In genomic region chr1:109653286-109653685, GRCh38 we compare ENCODE assay signal across 23 cellular contexts. TPM values are rescaled to one million over a fixed set of nuclear protein-coding genes. Genes with fewer than 3 reads are reported as not detected.
DNase-seq lines count a peak whose midpoint lies in the region; ATAC-seq, FAIRE-seq and TF ChIP-seq lines count a peak whose summit lies in the region.
"Had no signal": no experiment of that assay in that cellular context is flagged by ENCODE, and none has a peak within 500 bp of the region (broad histone marks: within the 10 kb centered on the region; RNA-seq: fewer than 3 reads in every experiment).

No MANE protein-coding gene starts in this region.

- DNase-seq in natural killer cell (no peak), SK-N-SH (no peak), esophagus muscularis mucosa (ENCODE audit: extremely low spot score) (peak; percentile 10), pancreas (no peak), heart right ventricle (no peak)
- DNase-seq in natural killer cell treated with Interleukin-12 subunit alpha and Interleukin-12 subunit beta and Interleukin-15 and Interleukin-18, amount 100 ng/mL, for 72 hours (ENCODE audit: low spot score) = no peak
- no peak for DNase-seq in stimulated activated CD8-positive, alpha-beta memory T cell treated with anti-CD3 and anti-CD28 coated beads, Interleukin-4, amount 100 ng/mL, for 48 hours
- no peak for DNase-seq in naive thymus-derived CD4-positive, alpha-beta T cell
- DNase-seq: Caco-2, DMS153, EL, GM23248, IMR-90, NCI-H1105, NCI-H1694 treated with DMSO at 0.1 percent for 48 hours, NCI-H2107, NCI-H748 treated with DMSO at 0.1 percent for 48 hours had no signal

- H3K4me1 Mint-ChIP-seq in natural killer cell = peaks cover 16 to 24% of the 10 kb centered on the region in 2 donors
- H3K4me1 Mint-ChIP-seq in natural killer cell treated with Interleukin-12 subunit alpha and Interleukin-12 subunit beta and Interleukin-15 and Interleukin-18, amount 100 ng/mL, for 72 hours (ENCODE audit: low read depth in 2 of 2) = peaks cover 14 to 16% of the 10 kb centered on the region in 2 donors
- peaks cover 10 to 32% (median 24%) of the 10 kb centered on the region in 7 donors for H3K4me1 Mint-ChIP-seq in naive thymus-derived CD4-positive, alpha-beta T cell

- no peak for TF ChIP-seq RAD21 in SK-N-SH (IDR thresholded peaks at IDR 0.05; ENCODE audit: low read length)

- peak overlapping the region; percentile 1; the same call in 1 of the 2 replicates for H3K4me2 ChIP-seq in SK-N-SH

- H3K9me3 ChIP-seq in SK-N-SH (no peaks in the 10 kb centered on the region), esophagus muscularis mucosa (no peaks in the 10 kb centered on the region), pancreas (no peaks in the 10 kb centered on the region), heart right ventricle (no peaks in the 10 kb centered on the region)
- no peaks in the 10 kb centered on the region for H3K9me3 ChIP-seq in naive thymus-derived CD4-positive, alpha-beta T cell (ENCODE audit: control insufficient read depth in 2 of 3, low read length in 3 of 3)
- H3K9me3 ChIP-seq: Caco-2 had no signal

- H3K9ac ChIP-seq in SK-N-SH = no peak overlapping the region
- H3K9ac ChIP-seq: GM23248 had no signal

- H3K9me3 Mint-ChIP-seq in natural killer cell = no peaks in the 10 kb centered on the region
- no peaks in the 10 kb centered on the region for H3K9me3 Mint-ChIP-seq in natural killer cell treated with Interleukin-12 subunit alpha and Interleukin-12 subunit beta and Interleukin-15 and Interleukin-18, amount 100 ng/mL, for 72 hours
- H3K9me3 Mint-ChIP-seq in naive thymus-derived CD4-positive, alpha-beta T cell = no peaks in the 10 kb centered on the region

- peaks cover 15 to 30% of the 10 kb centered on the region in 2 experiments for H3K4me1 ChIP-seq in SK-N-SH (ENCODE audit: control insufficient read depth in 1 of 2, insufficient read depth in 2 of 2, low read depth in 1 of 2, low read length in 1 of 2)
- peaks cover 17 to 28% (median 23%) of the 10 kb centered on the region in 4 donors for H3K4me1 ChIP-seq in esophagus muscularis mucosa
- H3K4me1 ChIP-seq in pancreas = peaks cover 0 to 6% (median 5%) of the 10 kb centered on the region in 3 donors
- H3K4me1 ChIP-seq in heart right ventricle = peaks cover 0 to 30% (median 11%) of the 10 kb centered on the region in 9 donors
- H3K4me1 ChIP-seq in naive thymus-derived CD4-positive, alpha-beta T cell (ENCODE audit: control insufficient read depth in 2 of 2, insufficient read depth in 2 of 2, low read length in 2 of 2) = peaks cover 6 to 9% of the 10 kb centered on the region in 2 donors
- H3K4me1 ChIP-seq: Caco-2 had no signal

- no peak for TF ChIP-seq CTCF in natural killer cell (IDR thresholded peaks at IDR 0.05)
- TF ChIP-seq CTCF in SK-N-SH (IDR thresholded peaks at IDR 0.05) = no peak
- TF ChIP-seq CTCF in esophagus muscularis mucosa (IDR thresholded peaks at IDR 0.05) = no peak
- TF ChIP-seq CTCF in pancreas (IDR thresholded peaks at IDR 0.05) = no peak
- TF ChIP-seq CTCF in heart right ventricle (IDR thresholded peaks at IDR 0.05) = no peak

- no peaks in the 10 kb centered on the region for H3F3A ChIP-seq in SK-N-SH (replicated peaks; ENCODE audit: insufficient read depth)

- no peaks in the 10 kb centered on the region for H4K20me1 ChIP-seq in SK-N-SH (ENCODE audit: insufficient read depth)

- peak overlapping the region; percentile 3 for H3K4me3 Mint-ChIP-seq in natural killer cell
- H3K4me3 Mint-ChIP-seq in natural killer cell treated with Interleukin-12 subunit alpha and Interleukin-12 subunit beta and Interleukin-15 and Interleukin-18, amount 100 ng/mL, for 72 hours = no peak overlapping the region
- H3K4me3 Mint-ChIP-seq in naive thymus-derived CD4-positive, alpha-beta T cell = peak overlapping the region in 2 of 10 donors; percentile 51 to 94

- H3K79me2 ChIP-seq in SK-N-SH (ENCODE audit: insufficient read depth) = no peaks in the 10 kb centered on the region

- no peaks in the 10 kb centered on the region for H3K27me3 ChIP-seq in SK-N-SH (ENCODE audit: insufficient read depth)
- no peaks in the 10 kb centered on the region for H3K27me3 ChIP-seq in esophagus muscularis mucosa
- H3K27me3 ChIP-seq in pancreas = no peaks in the 10 kb centered on the region
- no peaks in the 10 kb centered on the region for H3K27me3 ChIP-seq in heart right ventricle
- H3K27me3 ChIP-seq in naive thymus-derived CD4-positive, alpha-beta T cell (ENCODE audit: control insufficient read depth in 2 of 2, insufficient read depth in 2 of 2, low read length in 2 of 2) = no peaks in the 10 kb centered on the region

- H3K36me3 ChIP-seq in SK-N-SH (replicated peaks in 1 of 2; ENCODE audit: control insufficient read depth in 1 of 2, insufficient read depth in 2 of 2, low read length in 1 of 2) (no peaks in the 10 kb centered on the region), esophagus muscularis mucosa (peaks cover 0 to 10% (median 4%) of the 10 kb centered on the region in 4 donors), pancreas (no peaks in the 10 kb centered on the region), heart right ventricle (peaks cover 0 to 6% (median 0%) of the 10 kb centered on the region in 9 donors)
- H3K36me3 ChIP-seq in naive thymus-derived CD4-positive, alpha-beta T cell (ENCODE audit: control insufficient read depth in 2 of 3, insufficient read depth in 3 of 3, low read length in 3 of 3) = peaks cover 0 to 5% (median 0%) of the 10 kb centered on the region in 3 experiments

- 23% methylated on average over 2 of the region's 2 CpGs for WGBS in SK-N-SH (ENCODE audit: low lambda C conversion rate)
- WGBS in esophagus muscularis mucosa = 76% methylated on average over 2 of the region's 2 CpGs
- 46 to 54% methylated on average over 2 of the region's 2 CpGs for WGBS in pancreas, 2 donors
- 87 to 92% methylated on average over 2 of the region's 2 CpGs for WGBS in heart right ventricle, 2 donors

- TF ChIP-seq POLR2A in esophagus muscularis mucosa (IDR thresholded peaks at IDR 0.05; ENCODE audit: low read depth) = no peak

- intact Hi-C loops in natural killer cell (cut with micrococcal nuclease) = no loop called here
- intact Hi-C loops in esophagus muscularis mucosa (cut with DNase I) = loop anchor here (10.0 kb wide), 1 partner anchor 262 kb away; the partner anchor contains the start of gene CSF1
- intact Hi-C loops in pancreas (cut with DNase I) = no loop called here
- intact Hi-C loops in heart right ventricle (cut with DNase I) = loop anchor here in 1 of 10 donors (10.0 kb wide), 1 partner anchor 332 kb away; the partner anchor contains the start of gene AHCYL1
- intact Hi-C loops in naive thymus-derived CD4-positive, alpha-beta T cell (cut with micrococcal nuclease) = no loop called here

- H3K9me2 ChIP-seq in SK-N-SH = no peaks in the 10 kb centered on the region

- ATAC-seq in natural killer cell (no peak), pancreas (no peak), heart right ventricle (no peak)
- no peak for ATAC-seq in natural killer cell treated with Interleukin-12 subunit alpha and Interleukin-12 subunit beta and Interleukin-15 and Interleukin-18, amount 100 ng/mL, for 72 hours
- no peak for ATAC-seq in naive thymus-derived CD4-positive, alpha-beta T cell
- ATAC-seq: HCT116 had no signal

- H3K36me3 Mint-ChIP-seq in natural killer cell = no peaks in the 10 kb centered on the region
- no peaks in the 10 kb centered on the region for H3K36me3 Mint-ChIP-seq in natural killer cell treated with Interleukin-12 subunit alpha and Interleukin-12 subunit beta and Interleukin-15 and Interleukin-18, amount 100 ng/mL, for 72 hours
- peaks cover 0 to 1% (median 0%) of the 10 kb centered on the region in 5 donors for H3K36me3 Mint-ChIP-seq in naive thymus-derived CD4-positive, alpha-beta T cell

- peaks cover 11 to 25% of the 10 kb centered on the region in 2 donors for H3K27me3 Mint-ChIP-seq in natural killer cell (ENCODE audit: low read depth in 2 of 2)
- H3K27me3 Mint-ChIP-seq in natural killer cell treated with Interleukin-12 subunit alpha and Interleukin-12 subunit beta and Interleukin-15 and Interleukin-18, amount 100 ng/mL, for 72 hours = peaks cover 5 to 18% of the 10 kb centered on the region in 2 donors
- peaks cover 0 to 38% (median 3%) of the 10 kb centered on the region in 5 donors for H3K27me3 Mint-ChIP-seq in naive thymus-derived CD4-positive, alpha-beta T cell

- H3K27ac Mint-ChIP-seq in natural killer cell = no peak overlapping the region
- H3K27ac Mint-ChIP-seq in natural killer cell treated with Interleukin-12 subunit alpha and Interleukin-12 subunit beta and Interleukin-15 and Interleukin-18, amount 100 ng/mL, for 72 hours = no peak overlapping the region
- peak overlapping the region in 1 of 9 donors; percentile 36 for H3K27ac Mint-ChIP-seq in naive thymus-derived CD4-positive, alpha-beta T cell

- no peak overlapping the region for H2AFZ ChIP-seq in SK-N-SH (ENCODE audit: low read depth)
- H2AFZ ChIP-seq: GM23248 had no signal

- H3K4me3 ChIP-seq in SK-N-SH (ENCODE audit: low read depth in 2 of 2, low read length in 1 of 2) (no peak overlapping the region), esophagus muscularis mucosa (no peak overlapping the region), pancreas (no peak overlapping the region), heart right ventricle (no peak overlapping the region)
- no peak overlapping the region for H3K4me3 ChIP-seq in naive thymus-derived CD4-positive, alpha-beta T cell (ENCODE audit: low read length)
- H3K4me3 ChIP-seq: GM23248 had no signal

- CTCF ChIA-PET in SK-N-SH (lab: Yijun Ruan, JAX) = interaction anchor here (1.1 to 11.4 kb wide), 4 partner anchors 15 to 163 kb away, joined by 4 to 297 read pairs (median 130); partner anchors contain the start of gene GPR61
- CTCF ChIA-PET in naive thymus-derived CD4-positive, alpha-beta T cell (lab: Charles Lee) = interaction anchor here (1.2 to 6.1 kb wide), 3 partner anchors 10 to 122 kb away, joined by 4 to 42 read pairs (median 21); no protein-coding TSS in a partner anchor

- no peak for TF ChIP-seq EP300 in SK-N-SH (IDR thresholded peaks at IDR 0.05; ENCODE audit: borderline replicate concordance in 1 of 2, low read depth in 1 of 2, low read length in 1 of 2)
- TF ChIP-seq EP300 in esophagus muscularis mucosa (IDR thresholded peaks at IDR 0.05) = no peak

- POLR2A ChIA-PET in SK-N-SH (lab: Yijun Ruan, JAX) = no interaction called here
- POLR2A ChIA-PET in naive thymus-derived CD4-positive, alpha-beta T cell (lab: Charles Lee) = no interaction called here

- no peak for FAIRE-seq in pancreas (lab: Jason Lieb, UNC)

- H3K27ac ChIP-seq in SK-N-SH (ENCODE audit: low read depth in 2 of 2, low read length in 1 of 2) (no peak overlapping the region), esophagus muscularis mucosa (replicated peaks in 1 of 4) (no peak overlapping the region), pancreas (no peak overlapping the region), heart right ventricle (no peak overlapping the region)
- H3K27ac ChIP-seq in naive thymus-derived CD4-positive, alpha-beta T cell (ENCODE audit: low read depth, low read length) = no peak overlapping the region
- H3K27ac ChIP-seq: C4-2B, GM23248 had no signal

RNA-seq across cellular contexts. Expression of gene GSTM4, which starts 2.6 kb away (rescaled TPM):
- 10 to 100 TPM; 20.5 to 48.8 (median 47.1) TPM for total RNA-seq in natural killer cell
- 10 to 100 TPM in 1 of 2 donors, 1 to 10 TPM in 1; 8.4 to 25.1 TPM for total RNA-seq in natural killer cell treated with Interleukin-12 subunit alpha and Interleukin-12 subunit beta and Interleukin-15 and Interleukin-18, amount 100 ng/mL, for 72 hours
- polyA plus RNA-seq in SK-N-SH (2012; rRNA removed) = 34.2 and 36.1 TPM in 2 replicates
- polyA plus RNA-seq in SK-N-SH (2012; cell fraction: cytosol; rRNA removed) = 25.0 and 27.9 TPM in 2 replicates
- polyA plus RNA-seq in SK-N-SH (2012; cell fraction: nucleus; rRNA removed) = 35.2 and 36.6 TPM in 2 replicates
- total RNA-seq in esophagus muscularis mucosa = 10 to 100 TPM; 33.1 to 43.1 (median 39.1) TPM
- total RNA-seq in pancreas = 10 to 100 TPM; 13.4 to 36.6 (median 16.5) TPM
- 10 to 100 TPM; 24.4 to 32.8 TPM for polyA plus RNA-seq in pancreas
- total RNA-seq in heart right ventricle = 10 to 100 TPM; 29.9 to 62.1 (median 43.5) TPM
- polyA plus RNA-seq in heart right ventricle = 10 to 100 TPM; 22.8 to 41.3 TPM
- total RNA-seq in naive thymus-derived CD4-positive, alpha-beta T cell = 10 to 100 TPM; 14.2 to 28.4 (median 16.1) TPM
- 10 to 100 TPM in 1 of 2 donors, 1 to 10 TPM in 1; 3.1 to 15.0 TPM for polyA plus RNA-seq in naive thymus-derived CD4-positive, alpha-beta T cell

RNA-seq across cellular contexts. Expression of gene GSTM2, which starts 14.6 kb away (rescaled TPM):
- total RNA-seq in natural killer cell (100 to 1,000 TPM; 142 to 315 (median 205) TPM), esophagus muscularis mucosa (10 to 100 TPM; 19.9 to 59.0 (median 39.3) TPM), pancreas (10 to 100 TPM; 10.4 to 47.5 (median 27.6) TPM), heart right ventricle (10 to 100 TPM; 56.9 to 93.3 (median 68.1) TPM)
- total RNA-seq in natural killer cell treated with Interleukin-12 subunit alpha and Interleukin-12 subunit beta and Interleukin-15 and Interleukin-18, amount 100 ng/mL, for 72 hours = 10 to 100 TPM in 1 of 2 donors, 1 to 10 TPM in 1; 3.6 to 10.8 TPM
- polyA plus RNA-seq in SK-N-SH (2012; rRNA removed) (70.2 and 97.6 TPM in 2 replicates), pancreas (100 to 1,000 TPM; 139 to 193 TPM), heart right ventricle (100 to 1,000 TPM in 1 of 2 donors, 10 to 100 TPM in 1; 23.1 to 113 TPM)
- polyA plus RNA-seq in SK-N-SH (2012; cell fraction: cytosol; rRNA removed) = 23.0 and 24.2 TPM in 2 replicates
- polyA plus RNA-seq in SK-N-SH (2012; cell fraction: nucleus; rRNA removed) = 693 and 732 TPM in 2 replicates
- 100 to 1,000 TPM in 3 of 5 experiments, 10 to 100 TPM in 2; 52.2 to 201 (median 109) TPM for total RNA-seq in naive thymus-derived CD4-positive, alpha-beta T cell
- polyA plus RNA-seq in naive thymus-derived CD4-positive, alpha-beta T cell = 10 to 100 TPM; 64.6 to 72.2 TPM

RNA-seq across cellular contexts. Expression of gene AMPD2, which starts 33.6 kb away (rescaled TPM):
- total RNA-seq in natural killer cell (100 to 1,000 TPM; 200 to 271 (median 243) TPM), esophagus muscularis mucosa (10 to 100 TPM; 23.7 to 38.8 (median 33.2) TPM), pancreas (10 to 100 TPM; 17.6 to 48.5 (median 26.1) TPM), heart right ventricle (10 to 100 TPM in 7 of 10 donors, 1 to 10 TPM in 3; 6.4 to 18.2 (median 11.5) TPM)
- total RNA-seq in natural killer cell treated with Interleukin-12 subunit alpha and Interleukin-12 subunit beta and Interleukin-15 and Interleukin-18, amount 100 ng/mL, for 72 hours = 100 to 1,000 TPM in 1 of 2 donors, 10 to 100 TPM in 1; 79.0 to 144 TPM
- polyA plus RNA-seq in SK-N-SH (2012; rRNA removed) (59.1 and 63.7 TPM in 2 replicates), pancreas (10 to 100 TPM; 40.3 to 57.3 TPM), heart right ventricle (10 to 100 TPM; 12.3 to 15.2 TPM)
- 14.5 and 22.9 TPM in 2 replicates for polyA plus RNA-seq in SK-N-SH (2012; cell fraction: cytosol; rRNA removed)
- polyA plus RNA-seq in SK-N-SH (2012; cell fraction: nucleus; rRNA removed) = 359 and 387 TPM in 2 replicates
- total RNA-seq in naive thymus-derived CD4-positive, alpha-beta T cell = 100 to 1,000 TPM in 3 of 5 experiments, 10 to 100 TPM in 2; 82.8 to 403 (median 119) TPM
- polyA plus RNA-seq in naive thymus-derived CD4-positive, alpha-beta T cell = 10 to 100 TPM; 26.2 to 51.7 TPM

RNA-seq across cellular contexts. Expression of gene GNAT2, which starts 33.9 kb away (rescaled TPM):
- total RNA-seq in natural killer cell (not detected), esophagus muscularis mucosa (under 1 TPM in 1 of 4 donors, not detected in 3; 0.33 TPM), pancreas (under 1 TPM in 1 of 6 donors, not detected in 5; 0.60 TPM), heart right ventricle (not detected)
- total RNA-seq in natural killer cell treated with Interleukin-12 subunit alpha and Interleukin-12 subunit beta and Interleukin-15 and Interleukin-18, amount 100 ng/mL, for 72 hours = under 1 TPM in 1 of 2 donors, not detected in 1; 0.64 TPM
- polyA plus RNA-seq in SK-N-SH (2012; rRNA removed) (0.16 TPM in 2 replicates), pancreas (under 1 TPM in 1 of 2 donors, not detected in 1; 0.82 TPM), heart right ventricle (under 1 TPM in 1 of 2 donors, not detected in 1; 0.04 TPM)
- 0.14 and 0.18 TPM in 2 replicates for polyA plus RNA-seq in SK-N-SH (2012; cell fraction: cytosol; rRNA removed)
- polyA plus RNA-seq in SK-N-SH (2012; cell fraction: nucleus; rRNA removed) = 0.04 and 0.19 TPM in 2 replicates
- total RNA-seq in naive thymus-derived CD4-positive, alpha-beta T cell = under 1 TPM in 1 of 5 experiments, not detected in 4; 0.39 TPM
- not detected for polyA plus RNA-seq in naive thymus-derived CD4-positive, alpha-beta T cell
- total RNA-seq: A172, Caco-2, GM23248, LHCN-M2, NCI-H460 had no signal
- polyA plus RNA-seq: GM23248 had no signal

RNA-seq across cellular contexts. Expression of gene GSTM1, which starts 34.3 kb away (rescaled TPM):
- total RNA-seq in natural killer cell (10 to 100 TPM in 2 of 3 donors, not detected in 1; 31.9 to 34.7 TPM), esophagus muscularis mucosa (10 to 100 TPM in 1 of 4 donors, not detected in 3; 23.1 TPM), pancreas (10 to 100 TPM in 3 of 6 donors, not detected in 3; 23.3 to 32.1 (median 26.9) TPM), heart right ventricle (10 to 100 TPM in 6 of 10 donors, not detected in 4; 28.7 to 57.7 (median 36.9) TPM)
- 10 to 100 TPM in 1 of 2 donors, not detected in 1; 43.1 TPM for total RNA-seq in natural killer cell treated with Interleukin-12 subunit alpha and Interleukin-12 subunit beta and Interleukin-15 and Interleukin-18, amount 100 ng/mL, for 72 hours
- polyA plus RNA-seq in SK-N-SH (2012; rRNA removed) (not detected in 2 replicates), pancreas (10 to 100 TPM; 21.7 to 41.8 TPM), heart right ventricle (10 to 100 TPM in 1 of 2 donors, under 1 TPM in 1; 0.19 to 39.6 TPM)
- polyA plus RNA-seq in SK-N-SH (2012; cell fraction: cytosol; rRNA removed) = 0.03 TPM in 2 replicates
- 0.14 and 0.17 TPM in 2 replicates for polyA plus RNA-seq in SK-N-SH (2012; cell fraction: nucleus; rRNA removed)
- total RNA-seq in naive thymus-derived CD4-positive, alpha-beta T cell = 10 to 100 TPM in 2 of 5 experiments, not detected in 3; 45.9 to 83.6 TPM
- 10 to 100 TPM in 1 of 2 donors, not detected in 1; 62.4 TPM for polyA plus RNA-seq in naive thymus-derived CD4-positive, alpha-beta T cell
- total RNA-seq: A172, Caco-2, GM23248, IMR-90, SK-MEL-5 had no signal
- polyA plus RNA-seq: GM23248, IMR-90 had no signal
